In the genomic region with DNA sequence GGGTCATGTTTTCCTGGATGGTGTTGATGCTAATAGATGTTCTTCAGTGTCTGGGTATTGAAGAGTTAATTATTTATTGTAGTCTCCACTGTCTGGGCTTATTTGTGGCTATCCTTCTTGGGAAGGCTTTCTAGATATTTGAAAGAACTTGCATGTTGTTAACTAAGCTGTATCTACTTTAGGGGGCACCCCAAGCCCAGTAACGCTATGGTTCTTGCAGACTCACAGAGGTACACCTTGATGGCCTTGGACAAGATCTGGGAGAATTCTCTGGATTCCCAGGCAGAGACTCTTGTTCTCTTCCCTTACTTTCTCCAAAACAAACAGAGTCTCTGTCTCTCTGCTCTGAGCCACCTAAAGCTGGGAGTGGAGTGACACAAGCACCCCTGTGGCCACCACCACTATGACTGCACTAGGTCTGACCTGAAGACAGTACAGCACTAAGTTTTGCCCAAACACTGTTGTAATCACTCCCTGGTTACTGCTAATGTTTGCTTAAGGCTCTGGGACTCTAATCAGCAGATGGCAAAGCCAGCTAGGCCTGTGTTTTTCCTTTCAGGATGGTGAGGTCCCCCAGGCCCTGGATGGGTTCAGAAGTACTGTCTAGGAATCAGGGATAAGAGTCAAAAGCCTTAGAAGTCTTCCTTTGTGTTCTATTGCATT, we compare ENCODE assay signal across 2 cellular contexts.
TF ChIP-seq lines count a peak whose summit lies in the region.

No MANE protein-coding gene starts in this region.

TF ChIP-seq in HCT116, 20 proteins besides CTCF, POLR2A, EP300 and RAD21:
- TF ChIP-seq EZH2phosphoT487 (IDR thresholded peaks at IDR 0.05; ENCODE audit: borderline replicate concordance) = no peak
- no peak for TF ChIP-seq SP1 (IDR thresholded peaks at IDR 0.05; ENCODE audit: low read depth)
- no peak for TF ChIP-seq SIN3A (IDR thresholded peaks at IDR 0.05; ENCODE audit: low read depth)
- TF ChIP-seq, protein P1, sequence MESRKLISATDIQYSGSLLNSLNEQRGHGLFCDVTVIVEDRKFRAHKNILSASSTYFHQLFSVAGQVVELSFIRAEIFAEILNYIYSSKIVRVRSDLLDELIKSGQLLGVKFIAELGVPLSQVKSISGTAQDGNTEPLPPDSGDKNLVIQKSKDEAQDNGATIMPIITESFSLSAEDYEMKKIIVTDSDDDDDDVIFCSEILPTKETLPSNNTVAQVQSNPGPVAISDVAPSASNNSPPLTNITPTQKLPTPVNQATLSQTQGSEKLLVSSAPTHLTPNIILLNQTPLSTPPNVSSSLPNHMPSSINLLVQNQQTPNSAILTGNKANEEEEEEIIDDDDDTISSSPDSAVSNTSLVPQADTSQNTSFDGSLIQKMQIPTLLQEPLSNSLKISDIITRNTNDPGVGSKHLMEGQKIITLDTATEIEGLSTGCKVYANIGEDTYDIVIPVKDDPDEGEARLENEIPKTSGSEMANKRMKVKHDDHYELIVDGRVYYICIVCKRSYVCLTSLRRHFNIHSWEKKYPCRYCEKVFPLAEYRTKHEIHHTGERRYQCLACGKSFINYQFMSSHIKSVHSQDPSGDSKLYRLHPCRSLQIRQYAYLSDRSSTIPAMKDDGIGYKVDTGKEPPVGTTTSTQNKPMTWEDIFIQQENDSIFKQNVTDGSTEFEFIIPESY (IDR thresholded peaks at IDR 0.05; ENCODE audit: extremely low read depth, insufficient replicate concordance, low read length) = no peak
- TF ChIP-seq POLR2AphosphoS5 (IDR thresholded peaks at IDR 0.05; ENCODE audit: low read depth, low read length) = no peak
- TF ChIP-seq CEBPB (IDR thresholded peaks at IDR 0.05; ENCODE audit: low read depth) = no peak
- TF ChIP-seq MAX (IDR thresholded peaks at IDR 0.05) = no peak
- no peak for TF ChIP-seq FOSL1 (IDR thresholded peaks at IDR 0.05; ENCODE audit: low read depth)
- TF ChIP-seq ELF1 (IDR thresholded peaks at IDR 0.05; ENCODE audit: borderline replicate concordance, low read depth) = no peak
- TF ChIP-seq CBX3 (IDR thresholded peaks at IDR 0.05; ENCODE audit: low read depth) = no peak
- TF ChIP-seq ZFX (IDR thresholded peaks at IDR 0.05) = no peak
- TF ChIP-seq, protein P2, sequence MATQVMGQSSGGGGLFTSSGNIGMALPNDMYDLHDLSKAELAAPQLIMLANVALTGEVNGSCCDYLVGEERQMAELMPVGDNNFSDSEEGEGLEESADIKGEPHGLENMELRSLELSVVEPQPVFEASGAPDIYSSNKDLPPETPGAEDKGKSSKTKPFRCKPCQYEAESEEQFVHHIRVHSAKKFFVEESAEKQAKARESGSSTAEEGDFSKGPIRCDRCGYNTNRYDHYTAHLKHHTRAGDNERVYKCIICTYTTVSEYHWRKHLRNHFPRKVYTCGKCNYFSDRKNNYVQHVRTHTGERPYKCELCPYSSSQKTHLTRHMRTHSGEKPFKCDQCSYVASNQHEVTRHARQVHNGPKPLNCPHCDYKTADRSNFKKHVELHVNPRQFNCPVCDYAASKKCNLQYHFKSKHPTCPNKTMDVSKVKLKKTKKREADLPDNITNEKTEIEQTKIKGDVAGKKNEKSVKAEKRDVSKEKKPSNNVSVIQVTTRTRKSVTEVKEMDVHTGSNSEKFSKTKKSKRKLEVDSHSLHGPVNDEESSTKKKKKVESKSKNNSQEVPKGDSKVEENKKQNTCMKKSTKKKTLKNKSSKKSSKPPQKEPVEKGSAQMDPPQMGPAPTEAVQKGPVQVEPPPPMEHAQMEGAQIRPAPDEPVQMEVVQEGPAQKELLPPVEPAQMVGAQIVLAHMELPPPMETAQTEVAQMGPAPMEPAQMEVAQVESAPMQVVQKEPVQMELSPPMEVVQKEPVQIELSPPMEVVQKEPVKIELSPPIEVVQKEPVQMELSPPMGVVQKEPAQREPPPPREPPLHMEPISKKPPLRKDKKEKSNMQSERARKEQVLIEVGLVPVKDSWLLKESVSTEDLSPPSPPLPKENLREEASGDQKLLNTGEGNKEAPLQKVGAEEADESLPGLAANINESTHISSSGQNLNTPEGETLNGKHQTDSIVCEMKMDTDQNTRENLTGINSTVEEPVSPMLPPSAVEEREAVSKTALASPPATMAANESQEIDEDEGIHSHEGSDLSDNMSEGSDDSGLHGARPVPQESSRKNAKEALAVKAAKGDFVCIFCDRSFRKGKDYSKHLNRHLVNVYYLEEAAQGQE (IDR thresholded peaks at IDR 0.05; ENCODE audit: low read depth) = no peak
- TF ChIP-seq JUND (IDR thresholded peaks at IDR 0.05) = no peak
- TF ChIP-seq, protein P3, sequence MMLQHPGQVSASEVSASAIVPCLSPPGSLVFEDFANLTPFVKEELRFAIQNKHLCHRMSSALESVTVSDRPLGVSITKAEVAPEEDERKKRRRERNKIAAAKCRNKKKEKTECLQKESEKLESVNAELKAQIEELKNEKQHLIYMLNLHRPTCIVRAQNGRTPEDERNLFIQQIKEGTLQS (IDR thresholded peaks at IDR 0.05) = no peak
- TF ChIP-seq ZNF274 (IDR thresholded peaks at IDR 0.05; ENCODE audit: low read depth, low read length) = no peak
- no peak for TF ChIP-seq SRF (IDR thresholded peaks at IDR 0.05; ENCODE audit: low read depth)
- TF ChIP-seq TCF7L2 (IDR thresholded peaks at IDR 0.05; ENCODE audit: borderline replicate concordance, extremely low read depth, insufficient read depth, insufficient read length) = no peak
TF ChIP-seq in HCT116: peak in this region for 0.

TF ChIP-seq in GM12878, 131 proteins besides CTCF, POLR2A, EP300 and RAD21:
- TF ChIP-seq, protein P4, sequence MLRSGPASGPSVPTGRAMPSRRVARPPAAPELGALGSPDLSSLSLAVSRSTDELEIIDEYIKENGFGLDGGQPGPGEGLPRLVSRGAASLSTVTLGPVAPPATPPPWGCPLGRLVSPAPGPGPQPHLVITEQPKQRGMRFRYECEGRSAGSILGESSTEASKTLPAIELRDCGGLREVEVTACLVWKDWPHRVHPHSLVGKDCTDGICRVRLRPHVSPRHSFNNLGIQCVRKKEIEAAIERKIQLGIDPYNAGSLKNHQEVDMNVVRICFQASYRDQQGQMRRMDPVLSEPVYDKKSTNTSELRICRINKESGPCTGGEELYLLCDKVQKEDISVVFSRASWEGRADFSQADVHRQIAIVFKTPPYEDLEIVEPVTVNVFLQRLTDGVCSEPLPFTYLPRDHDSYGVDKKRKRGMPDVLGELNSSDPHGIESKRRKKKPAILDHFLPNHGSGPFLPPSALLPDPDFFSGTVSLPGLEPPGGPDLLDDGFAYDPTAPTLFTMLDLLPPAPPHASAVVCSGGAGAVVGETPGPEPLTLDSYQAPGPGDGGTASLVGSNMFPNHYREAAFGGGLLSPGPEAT (IDR thresholded peaks at IDR 0.05; ENCODE audit: low read depth) = no peak
- TF ChIP-seq ZNF207 (IDR thresholded peaks at IDR 0.05; ENCODE audit: borderline replicate concordance) (no peak), ASH2L (IDR thresholded peaks at IDR 0.05; ENCODE audit: borderline replicate concordance, low read depth) (no peak), CBX3 (IDR thresholded peaks at IDR 0.05; ENCODE audit: borderline replicate concordance, low read depth) (no peak), MLLT1 (IDR thresholded peaks at IDR 0.05) (no peak), USF1 (IDR thresholded peaks at IDR 0.05; ENCODE audit: borderline replicate concordance, extremely low read length, insufficient read depth, low read depth, low read length) (no peak)
